In genomic region chrX:39121903-39122302, GRCh38 we compare ENCODE assay signal across 24 cellular contexts.
A peak's percentile ranks its signal among the peaks of the same experiment; 100 is the strongest.
DNase-seq lines count a peak whose midpoint lies in the region; ATAC-seq, FAIRE-seq and TF ChIP-seq lines count a peak whose summit lies in the region.
"Had no signal": no experiment of that assay in that cellular context is flagged by ENCODE, and none has a peak within 500 bp of the region (broad histone marks: within the 10 kb centered on the region; RNA-seq: fewer than 3 reads in every experiment).

No MANE protein-coding gene starts in this region.

- FAIRE-seq in bronchial epithelial cell (lab: Jason Lieb, UNC) = no peak
- FAIRE-seq: A204.1, GM12878, GM19239 had no signal

- H3K36me3 ChIP-seq in bronchial epithelial cell (ENCODE audit: control insufficient read depth, insufficient read depth, low read length) = no peaks in the 10 kb centered on the region
- H3K36me3 ChIP-seq: BE2C, BLaER1 had no signal

- TF ChIP-seq CTCF in bronchial epithelial cell (IDR thresholded peaks at IDR 0.05; ENCODE audit: insufficient read depth, low read length, severe bottlenecking) = no peak

- peak; percentile 75 for ATAC-seq in esophagus mucosa
- ATAC-seq in GM21619 (IDR thresholded peaks at IDR 0.05; ENCODE audit: unreplicated experiment) = no peak
- ATAC-seq: GM12878 had no signal

- no peaks in the 10 kb centered on the region for H3K27me3 ChIP-seq in bronchial epithelial cell (ENCODE audit: control insufficient read depth, insufficient read depth, low read length)
- H3K27me3 ChIP-seq: BE2C, BLaER1 had no signal

- peak; percentile 53 for DNase-seq in bronchial epithelial cell (ENCODE audit: low read depth)
- no peak for DNase-seq in cerebellar nuclear complex (lab: John Stamatoyannopoulos, UW)
- no peak for DNase-seq in H4 (ENCODE audit: low spot score)
- DNase-seq: 8988T; ACHN; BE2C; C1 segment of cervical spinal cord; CD4-positive, alpha-beta memory T cell; CD4-positive, CD25-positive, alpha-beta regulatory T cell; CD8-positive, alpha-beta memory T cell; COR-L47; DMS 273 treated with DMSO at 0.1 percent for 48 hours; DMS153; DMS53; DMS79; DND-41; EL; GDM1 had no signal

- no peak overlapping the region for H3K4me3 ChIP-seq in bronchial epithelial cell (ENCODE audit: low read depth, low read length)
- H3K4me3 ChIP-seq: BLaER1, GM12878 had no signal
